Comparison of ENCODE assay signal across 1 cellular context in the genomic region with DNA sequence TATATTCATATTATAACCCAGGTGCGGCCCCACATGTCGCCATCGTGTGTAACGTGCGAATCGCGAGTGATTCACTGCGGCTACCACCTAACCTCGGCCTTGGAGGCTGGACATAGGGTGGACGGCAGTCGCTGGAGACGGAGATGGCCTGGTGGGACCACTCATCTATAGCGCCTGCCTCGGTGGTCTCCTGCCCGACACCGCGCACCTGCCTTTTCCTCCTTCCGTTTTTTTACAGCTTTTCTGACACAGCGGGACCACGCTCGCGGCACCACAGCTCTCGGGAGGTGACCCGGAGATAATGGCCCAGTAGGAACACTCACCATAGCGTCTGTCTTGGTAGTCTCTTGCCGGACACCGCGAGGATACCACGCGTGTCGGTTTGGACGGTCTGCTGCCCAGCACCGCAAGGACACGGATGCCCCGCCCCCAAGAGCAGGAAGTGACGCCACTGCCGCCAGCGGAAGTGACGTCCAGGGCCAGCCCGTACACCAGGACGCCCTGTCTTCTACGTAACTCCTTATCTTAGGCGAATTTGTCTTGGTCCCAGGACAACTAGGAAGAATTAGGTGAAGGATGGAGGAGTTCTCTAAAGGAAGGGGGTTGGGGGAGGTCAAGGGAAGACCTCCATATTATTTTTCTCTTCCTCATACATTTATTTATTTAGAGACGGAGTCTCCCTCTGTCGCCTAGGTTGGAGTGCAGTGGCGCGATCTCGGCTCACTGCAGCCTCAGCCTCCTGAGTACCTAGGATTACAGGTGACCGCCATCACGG.
TF ChIP-seq lines count a peak whose summit lies in the region.

No MANE protein-coding gene starts in this region.

TF ChIP-seq in SK-N-SH treated with all-trans-retinoic acid at 6 μM for 48 hours, 23 proteins besides CTCF, POLR2A, EP300 and RAD21 (continued from another document):
- TF ChIP-seq, protein P1, sequence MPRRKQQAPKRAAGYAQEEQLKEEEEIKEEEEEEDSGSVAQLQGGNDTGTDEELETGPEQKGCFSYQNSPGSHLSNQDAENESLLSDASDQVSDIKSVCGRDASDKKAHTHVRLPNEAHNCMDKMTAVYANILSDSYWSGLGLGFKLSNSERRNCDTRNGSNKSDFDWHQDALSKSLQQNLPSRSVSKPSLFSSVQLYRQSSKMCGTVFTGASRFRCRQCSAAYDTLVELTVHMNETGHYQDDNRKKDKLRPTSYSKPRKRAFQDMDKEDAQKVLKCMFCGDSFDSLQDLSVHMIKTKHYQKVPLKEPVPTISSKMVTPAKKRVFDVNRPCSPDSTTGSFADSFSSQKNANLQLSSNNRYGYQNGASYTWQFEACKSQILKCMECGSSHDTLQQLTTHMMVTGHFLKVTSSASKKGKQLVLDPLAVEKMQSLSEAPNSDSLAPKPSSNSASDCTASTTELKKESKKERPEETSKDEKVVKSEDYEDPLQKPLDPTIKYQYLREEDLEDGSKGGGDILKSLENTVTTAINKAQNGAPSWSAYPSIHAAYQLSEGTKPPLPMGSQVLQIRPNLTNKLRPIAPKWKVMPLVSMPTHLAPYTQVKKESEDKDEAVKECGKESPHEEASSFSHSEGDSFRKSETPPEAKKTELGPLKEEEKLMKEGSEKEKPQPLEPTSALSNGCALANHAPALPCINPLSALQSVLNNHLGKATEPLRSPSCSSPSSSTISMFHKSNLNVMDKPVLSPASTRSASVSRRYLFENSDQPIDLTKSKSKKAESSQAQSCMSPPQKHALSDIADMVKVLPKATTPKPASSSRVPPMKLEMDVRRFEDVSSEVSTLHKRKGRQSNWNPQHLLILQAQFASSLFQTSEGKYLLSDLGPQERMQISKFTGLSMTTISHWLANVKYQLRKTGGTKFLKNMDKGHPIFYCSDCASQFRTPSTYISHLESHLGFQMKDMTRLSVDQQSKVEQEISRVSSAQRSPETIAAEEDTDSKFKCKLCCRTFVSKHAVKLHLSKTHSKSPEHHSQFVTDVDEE (CRISPR knock-in tag; IDR thresholded peaks at IDR 0.05), result no peak
- TF ChIP-seq, protein P2, sequence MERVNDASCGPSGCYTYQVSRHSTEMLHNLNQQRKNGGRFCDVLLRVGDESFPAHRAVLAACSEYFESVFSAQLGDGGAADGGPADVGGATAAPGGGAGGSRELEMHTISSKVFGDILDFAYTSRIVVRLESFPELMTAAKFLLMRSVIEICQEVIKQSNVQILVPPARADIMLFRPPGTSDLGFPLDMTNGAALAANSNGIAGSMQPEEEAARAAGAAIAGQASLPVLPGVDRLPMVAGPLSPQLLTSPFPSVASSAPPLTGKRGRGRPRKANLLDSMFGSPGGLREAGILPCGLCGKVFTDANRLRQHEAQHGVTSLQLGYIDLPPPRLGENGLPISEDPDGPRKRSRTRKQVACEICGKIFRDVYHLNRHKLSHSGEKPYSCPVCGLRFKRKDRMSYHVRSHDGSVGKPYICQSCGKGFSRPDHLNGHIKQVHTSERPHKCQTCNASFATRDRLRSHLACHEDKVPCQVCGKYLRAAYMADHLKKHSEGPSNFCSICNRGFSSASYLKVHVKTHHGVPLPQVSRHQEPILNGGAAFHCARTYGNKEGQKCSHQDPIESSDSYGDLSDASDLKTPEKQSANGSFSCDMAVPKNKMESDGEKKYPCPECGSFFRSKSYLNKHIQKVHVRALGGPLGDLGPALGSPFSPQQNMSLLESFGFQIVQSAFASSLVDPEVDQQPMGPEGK (CRISPR knock-in tag; IDR thresholded peaks at IDR 0.05; ENCODE audit: borderline replicate concordance), result no peak
- TF ChIP-seq ZFP30 (CRISPR knock-in tag; IDR thresholded peaks at IDR 0.05) (no peak), ZC3H10 (CRISPR knock-in tag; IDR thresholded peaks at IDR 0.05) (no peak)
